8 cellular contexts compared by ENCODE assay signal in genomic region chr19:9791552-9792181, GRCh38. TPM values are rescaled to one million over a fixed set of nuclear protein-coding genes. Genes with fewer than 3 reads are reported as not detected.
A peak's percentile ranks its signal among the peaks of the same experiment; 100 is the strongest.
DNase-seq lines count a peak whose midpoint lies in the region; ATAC-seq and TF ChIP-seq lines count a peak whose summit lies in the region.

No MANE protein-coding gene starts in this region.

- no peaks in the 10 kb centered on the region for H3K27me3 ChIP-seq in DOHH2 (ENCODE audit: control insufficient read depth, low read length)
- no peaks in the 10 kb centered on the region for H3K27me3 ChIP-seq in left lung

- H3K36me3 ChIP-seq in DOHH2 (ENCODE audit: control insufficient read depth, low read length) = no peaks in the 10 kb centered on the region
- no peaks in the 10 kb centered on the region for H3K36me3 ChIP-seq in left lung

- H3K4me3 ChIP-seq in DOHH2 (ENCODE audit: low read length) (peak overlapping the region; percentile 96), left lung (peak overlapping the region; percentile 28 to 67)

- peaks cover 16% of the 10 kb centered on the region for H3K4me1 ChIP-seq in DOHH2 (ENCODE audit: control insufficient read depth, low read length)
- peaks cover 0 to 11% of the 10 kb centered on the region in 2 donors for H3K4me1 ChIP-seq in left lung

- no peaks in the 10 kb centered on the region for H4K20me1 ChIP-seq in DOHH2 (ENCODE audit: control insufficient read depth, insufficient read depth, low read depth, low read length)

- DNase-seq in NCI-H69 (lab: John Stamatoyannopoulos, UW) = peak; percentile 88
- peak; percentile 88 to 89 for DNase-seq in activated CD4-positive, alpha-beta T cell treated with anti-CD3 and anti-CD28 coated beads, Interleukin-2, amount 50 U/mL, for 48 hours
- peak; percentile 97 for DNase-seq in dermis blood vessel endothelial cell
- DNase-seq in left lung = peak; percentile 97 to 98
- peak; percentile 92 to 99 for DNase-seq in stimulated activated CD4-positive, alpha-beta T cell treated with anti-CD3 and anti-CD28 coated beads, Interleukin-1b, Interleukin-23, amount 100 ng/mL, for 4 hours (ENCODE audit: low read depth in 2 of 2)

- TF ChIP-seq CTCF in DOHH2 (IDR thresholded peaks at IDR 0.05; ENCODE audit: low read depth, low read length, poor library complexity, severe bottlenecking) (no peak), left lung (IDR thresholded peaks at IDR 0.05) (no peak)

- H3F3A ChIP-seq in DOHH2 (ENCODE audit: control insufficient read depth, insufficient read depth) = peaks cover 8% of the 10 kb centered on the region

- peak overlapping the region; percentile 99 for H3K4me2 ChIP-seq in DOHH2 (ENCODE audit: low read length)

- intact Hi-C loops in left lung (cut with DNase I) = loop anchor here in 1 of 2 donors (5.0 to 10.0 kb wide), 2 partner anchors 169 to 477 kb away; partner anchors contain the start of gene ZNF561

- no peaks in the 10 kb centered on the region for H3K9me2 ChIP-seq in DOHH2 (replicated peaks; ENCODE audit: control insufficient read depth, low read length)

- H3K79me2 ChIP-seq in DOHH2 (ENCODE audit: control insufficient read depth, low read length) = no peaks in the 10 kb centered on the region

- ATAC-seq in HG03139 (IDR thresholded peaks at IDR 0.05; ENCODE audit: unreplicated experiment) (peak; percentile 47), left lung (peak; percentile 77), GM19395 (IDR thresholded peaks at IDR 0.05; ENCODE audit: unreplicated experiment) (no peak)

- no peaks in the 10 kb centered on the region for H3K9me3 ChIP-seq in DOHH2 (ENCODE audit: control insufficient read depth, insufficient read depth, low read length)
- no peaks in the 10 kb centered on the region for H3K9me3 ChIP-seq in left lung

- H3K27ac ChIP-seq in DOHH2 (ENCODE audit: low read depth, low read length) = peak overlapping the region; percentile 40
- peak overlapping the region; percentile 69 to 78 for H3K27ac ChIP-seq in left lung

RNA-seq across cellular contexts. Expression of gene ZNF846, which starts 23.1 kb away (rescaled TPM):
- 4.9 and 9.2 TPM in 2 replicates for total RNA-seq in dermis blood vessel endothelial cell
- total RNA-seq in left lung = 10 to 100 TPM; 13.2 to 13.3 TPM

RNA-seq across cellular contexts. Expression of gene FBXL12, which starts 27.2 kb away (rescaled TPM):
- total RNA-seq in dermis blood vessel endothelial cell (15.1 and 16.1 TPM in 2 replicates), left lung (10 to 100 TPM; 22.3 to 23.5 TPM)

RNA-seq across cellular contexts. Expression of gene UBL5, which starts 36.1 kb away (rescaled TPM):
- total RNA-seq in dermis blood vessel endothelial cell (116 and 361 TPM in 2 replicates), left lung (100 to 1,000 TPM; 260 to 301 TPM)

RNA-seq across cellular contexts. Expression of gene PIN1, which starts 43.5 kb away (rescaled TPM):
- total RNA-seq in dermis blood vessel endothelial cell (99.4 and 127 TPM in 2 replicates), left lung (10 to 100 TPM; 57.5 to 67.2 TPM)
